24 cellular contexts compared by ENCODE assay signal in the genomic region with DNA sequence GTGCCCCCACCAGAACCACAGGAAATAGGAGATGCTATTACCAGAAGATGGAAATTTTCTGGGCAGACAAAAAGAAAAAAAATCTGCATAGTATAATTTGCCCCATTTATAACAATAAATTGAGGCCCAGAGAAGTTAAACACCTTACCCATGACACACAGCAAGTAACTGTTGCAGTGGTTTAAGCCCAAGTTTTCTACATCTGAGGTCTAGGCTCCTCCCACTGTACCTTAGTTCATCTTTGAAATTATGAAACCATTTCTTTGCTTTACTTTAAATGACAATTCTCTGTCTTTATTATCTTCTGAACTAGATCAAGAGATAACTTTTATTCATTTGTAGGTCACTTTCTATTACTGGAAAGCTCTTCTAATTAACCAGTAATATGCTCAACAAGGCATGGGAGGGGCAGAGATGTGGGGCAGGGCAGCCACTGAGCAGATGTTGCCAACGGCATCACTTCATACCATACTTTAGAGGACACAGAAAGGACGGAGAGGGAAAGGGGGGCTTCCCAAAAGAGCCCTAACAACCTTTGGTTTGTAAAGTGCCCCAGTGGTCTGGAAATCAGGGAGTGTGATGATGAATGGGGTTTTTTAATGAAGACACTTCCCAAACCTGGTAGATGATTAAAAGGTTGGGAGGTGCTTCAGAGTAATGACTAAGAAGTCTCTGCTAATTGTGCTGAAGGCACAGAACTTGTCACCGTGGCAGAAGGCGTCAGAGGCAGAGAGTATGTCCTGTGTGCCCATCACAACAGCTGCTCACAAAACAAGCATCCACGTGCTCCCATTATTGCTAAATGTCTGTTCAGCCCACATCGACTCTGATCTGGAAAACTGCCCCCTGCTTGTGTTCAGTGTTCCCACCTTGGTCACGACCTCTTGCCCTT. TPM values are rescaled to one million over a fixed set of nuclear protein-coding genes. Genes with fewer than 3 reads are reported as not detected.
DNase-seq lines count a peak whose midpoint lies in the region; ATAC-seq, FAIRE-seq and TF ChIP-seq lines count a peak whose summit lies in the region.
"Had no signal": no experiment of that assay in that cellular context is flagged by ENCODE, and none has a peak within 500 bp of the region (broad histone marks: within the 10 kb centered on the region; RNA-seq: fewer than 3 reads in every experiment).

No MANE protein-coding gene starts in this region.

- H3K36me3 Mint-ChIP-seq in activated CD4-positive, alpha-beta T cell treated with anti-CD3 and anti-CD28 coated beads for 36 hours (ENCODE audit: low read depth), result no peaks in the 10 kb centered on the region
- no peaks in the 10 kb centered on the region for H3K36me3 Mint-ChIP-seq in activated naive CD8-positive, alpha-beta T cell treated with anti-CD3 and anti-CD28 coated beads, Interleukin-2, amount 50 U/mL, for 24 hours (ENCODE audit: low read depth)
- H3K36me3 Mint-ChIP-seq in activated naive CD8-positive, alpha-beta T cell treated with anti-CD3 and anti-CD28 coated beads for 36 hours, result no peaks in the 10 kb centered on the region
- no peaks in the 10 kb centered on the region for H3K36me3 Mint-ChIP-seq in stimulated activated effector memory CD8-positive, alpha-beta T cell treated with anti-CD3 and anti-CD28 coated beads, Interleukin-12 subunit alpha, Interleukin-12 subunit beta, amount 100 ng/mL, for 72 hours
- H3K36me3 Mint-ChIP-seq: CD4-positive, alpha-beta memory T cell had no signal

- peak overlapping the region; percentile 15; the same call in 1 of the 2 replicates for H2BK20ac ChIP-seq in H1 (ENCODE audit: low read length)

- POLR2A ChIA-PET in activated CD4-positive, alpha-beta T cell treated with anti-CD3 and anti-CD28 coated beads for 36 hours (lab: Charles Lee), result no interaction called here
- POLR2A ChIA-PET in H1 (lab: Charles Lee; ENCODE audit: partially characterized antibody), result no interaction called here

- no peak overlapping the region for H3K18ac ChIP-seq in H1 (ENCODE audit: extremely low read depth, low read length)

- DNase-seq in activated CD4-positive, alpha-beta T cell treated with anti-CD3 and anti-CD28 coated beads for 36 hours, result peak; percentile 39
- no peak for DNase-seq in activated CD4-positive, alpha-beta T cell treated with anti-CD3 and anti-CD28 coated beads, Interleukin-2, amount 50 U/mL, for 4 hours
- DNase-seq in activated naive CD8-positive, alpha-beta T cell treated with anti-CD3 and anti-CD28 coated beads, Interleukin-2, amount 50 U/mL, for 24 hours, result no peak
- no peak for DNase-seq in activated naive CD8-positive, alpha-beta T cell treated with anti-CD3 and anti-CD28 coated beads for 36 hours
- DNase-seq in H1 (ENCODE audit: low read depth in 1 of 2, low spot score in 2 of 2) (no peak), anterior cingulate cortex (lab: John Stamatoyannopoulos, UW) (no peak), dedifferentiated amniotic fluid mesenchymal stem cell (ENCODE audit: extremely low spot score) (no peak)
- no peak for DNase-seq in stimulated activated effector memory CD8-positive, alpha-beta T cell treated with anti-CD3 and anti-CD28 coated beads, Interleukin-12 subunit alpha, Interleukin-12 subunit beta, amount 100 ng/mL, for 72 hours (ENCODE audit: low spot score in 2 of 2)
- DNase-seq: 8988T; Caco-2; CD4-positive, alpha-beta memory T cell; DMS 273 treated with DMSO at 0.1 percent for 48 hours; DMS79 treated with DMSO at 0.1 percent for 48 hours; NCI-H1092 treated with DMSO at 0.1 percent for 48 hours; NCI-H1436 treated with DMSO at 0.1 percent for 48 hours; NCI-H2029; NCI-H345; OCI-M1 had no signal

- H3K27me3 ChIP-seq in H1 (replicated peaks in 1 of 4; ENCODE audit: control insufficient read depth in 3 of 4, extremely low read depth in 1 of 4, insufficient read depth in 3 of 4, low read length in 3 of 4), result no peaks in the 10 kb centered on the region
- H3K27me3 ChIP-seq: BLaER1 treated with 17β-estradiol and CSF1 and Interleukin-3, amounts not matched to agents 10 nM and 100 nM; SJSA1 had no signal

- no peak for TF ChIP-seq CTCF in H1 (IDR thresholded peaks at IDR 0.05; ENCODE audit: control extremely low read depth in 1 of 3, insufficient read depth in 1 of 3, low read depth in 1 of 3, low read length in 3 of 3)

- no peak overlapping the region for H3K27ac ChIP-seq in H1 (ENCODE audit: low read depth, low read length)
- H3K27ac ChIP-seq: BLaER1 treated with 17β-estradiol and CSF1 and Interleukin-3, amounts not matched to agents 10 nM and 100 nM; HL-60; KMS-11; SJSA1 had no signal

- H3K9me3 ChIP-seq in H1 (ENCODE audit: insufficient read depth in 2 of 2, low read depth in 1 of 2, low read length in 1 of 2), result no peaks in the 10 kb centered on the region
- H3K9me3 ChIP-seq: Caco-2, HAP-1, SJSA1 had no signal

- FAIRE-seq in H1 (lab: Jason Lieb, UNC), result no peak
- FAIRE-seq: RCC 7860 had no signal

- peaks cover 3% of the 10 kb centered on the region for H3K27me3 Mint-ChIP-seq in activated CD4-positive, alpha-beta T cell treated with anti-CD3 and anti-CD28 coated beads for 36 hours
- peaks cover 8% of the 10 kb centered on the region for H3K27me3 Mint-ChIP-seq in activated naive CD8-positive, alpha-beta T cell treated with anti-CD3 and anti-CD28 coated beads, Interleukin-2, amount 50 U/mL, for 24 hours
- H3K27me3 Mint-ChIP-seq in activated naive CD8-positive, alpha-beta T cell treated with anti-CD3 and anti-CD28 coated beads for 36 hours, result peaks cover 4% of the 10 kb centered on the region

- CTCF ChIA-PET in activated CD4-positive, alpha-beta T cell treated with anti-CD3 and anti-CD28 coated beads for 36 hours (lab: Charles Lee), result interaction anchor here (0.7 kb wide), 2 partner anchors 10 to 30 kb away, joined by 3 to 4 read pairs; no protein-coding TSS in a partner anchor
- CTCF ChIA-PET in H1 (lab: Charles Lee; ENCODE audit: partially characterized antibody), result no interaction called here

- no peak overlapping the region for H3K14ac ChIP-seq in H1 (ENCODE audit: insufficient read length)

- no peak overlapping the region for H2BK15ac ChIP-seq in H1 (ENCODE audit: low read length)

- TF ChIP-seq RAD21 in H1 (IDR thresholded peaks at IDR 0.05 in 1 of 2, conservative IDR thresholded peaks at IDR 0.05 in 1 of 2; ENCODE audit: low read depth in 2 of 2, low read length in 2 of 2), result no peak

- H3K9me3 Mint-ChIP-seq in activated CD4-positive, alpha-beta T cell treated with anti-CD3 and anti-CD28 coated beads for 36 hours (ENCODE audit: low read depth), result no peaks in the 10 kb centered on the region
- no peaks in the 10 kb centered on the region for H3K9me3 Mint-ChIP-seq in activated naive CD8-positive, alpha-beta T cell treated with anti-CD3 and anti-CD28 coated beads, Interleukin-2, amount 50 U/mL, for 24 hours
- no peaks in the 10 kb centered on the region for H3K9me3 Mint-ChIP-seq in activated naive CD8-positive, alpha-beta T cell treated with anti-CD3 and anti-CD28 coated beads for 36 hours
- no peaks in the 10 kb centered on the region for H3K9me3 Mint-ChIP-seq in stimulated activated effector memory CD8-positive, alpha-beta T cell treated with anti-CD3 and anti-CD28 coated beads, Interleukin-12 subunit alpha, Interleukin-12 subunit beta, amount 100 ng/mL, for 72 hours

- H3K4me3 ChIP-seq in H1 (ENCODE audit: extremely low read depth in 1 of 4, insufficient read depth in 2 of 4, low read depth in 3 of 4, low read length in 4 of 4), result no peak overlapping the region
- H3K4me3 ChIP-seq: BLaER1 treated with 17β-estradiol and CSF1 and Interleukin-3, amounts not matched to agents 10 nM and 100 nM; HAP-1; SJSA1 had no signal

- intact Hi-C loops in activated CD4-positive, alpha-beta T cell treated with anti-CD3 and anti-CD28 coated beads for 36 hours (cut with DNase I, micrococcal nuclease), result no loop called here

- no peak overlapping the region for H4K91ac ChIP-seq in H1 (replicated peaks; ENCODE audit: insufficient read length, low read length)

- H2AFZ ChIP-seq in H1 (ENCODE audit: low read length), result no peak overlapping the region

- no peak overlapping the region for H4K8ac ChIP-seq in H1 (ENCODE audit: extremely low read depth, insufficient read depth, low read length)

- no peaks in the 10 kb centered on the region for H4K20me1 ChIP-seq in H1 (replicated peaks in 1 of 2; ENCODE audit: control insufficient read depth in 1 of 2, insufficient read depth in 2 of 2, low read length in 2 of 2)
- H4K20me1 ChIP-seq: BLaER1 treated with 17β-estradiol and CSF1 and Interleukin-3, amounts not matched to agents 10 nM and 100 nM had no signal

- TF ChIP-seq EP300 in H1 (IDR thresholded peaks at IDR 0.05; ENCODE audit: borderline replicate concordance in 1 of 2, low read depth in 2 of 2, low read length in 2 of 2), result no peak

- no peaks in the 10 kb centered on the region for H3K4me1 ChIP-seq in H1 (replicated peaks in 1 of 4; ENCODE audit: control insufficient read depth in 3 of 4, insufficient read depth in 4 of 4, low read length in 3 of 4)
- H3K4me1 ChIP-seq: BLaER1 treated with 17β-estradiol and CSF1 and Interleukin-3, amounts not matched to agents 10 nM and 100 nM; Caco-2; HAP-1; SJSA1 had no signal

- peaks cover 14% of the 10 kb centered on the region for H3K4me1 Mint-ChIP-seq in activated CD4-positive, alpha-beta T cell treated with anti-CD3 and anti-CD28 coated beads for 36 hours
- H3K4me1 Mint-ChIP-seq in activated naive CD8-positive, alpha-beta T cell treated with anti-CD3 and anti-CD28 coated beads, Interleukin-2, amount 50 U/mL, for 24 hours, result peaks cover 8% of the 10 kb centered on the region
- no peaks in the 10 kb centered on the region for H3K4me1 Mint-ChIP-seq in activated naive CD8-positive, alpha-beta T cell treated with anti-CD3 and anti-CD28 coated beads for 36 hours
- peaks cover 23% of the 10 kb centered on the region for H3K4me1 Mint-ChIP-seq in stimulated activated effector memory CD8-positive, alpha-beta T cell treated with anti-CD3 and anti-CD28 coated beads, Interleukin-12 subunit alpha, Interleukin-12 subunit beta, amount 100 ng/mL, for 72 hours
- H3K4me1 Mint-ChIP-seq: CD4-positive, alpha-beta memory T cell had no signal

- H3K4ac ChIP-seq in H1 (replicated peaks; ENCODE audit: insufficient read length, low read depth, low read length), result no peak overlapping the region

- H3K23me2 ChIP-seq in H1 (ENCODE audit: low read depth, low read length), result no peaks in the 10 kb centered on the region

- no peak for TF ChIP-seq POLR2A in H1 (IDR thresholded peaks at IDR 0.05; ENCODE audit: control extremely low read depth in 1 of 2, low read depth in 2 of 2, low read length in 2 of 2)

- no peaks in the 10 kb centered on the region for H3K36me3 ChIP-seq in H1 (ENCODE audit: control insufficient read depth in 2 of 4, insufficient read depth in 4 of 4, low read length in 3 of 4)
- H3K36me3 ChIP-seq: BLaER1 treated with 17β-estradiol and CSF1 and Interleukin-3, amounts not matched to agents 10 nM and 100 nM; HAP-1; SJSA1 had no signal

- no peak overlapping the region for H2BK120ac ChIP-seq in H1 (replicated peaks; ENCODE audit: low read depth, low read length)

- H3K56ac ChIP-seq in H1 (replicated peaks; ENCODE audit: insufficient read length, low read depth, low read length), result no peak overlapping the region

- no peak overlapping the region for H4K5ac ChIP-seq in H1 (ENCODE audit: insufficient read length, low read depth, low read length)

- H2AK5ac ChIP-seq in H1 (ENCODE audit: low read depth, low read length), result no peak overlapping the region

- no peak overlapping the region for H2BK5ac ChIP-seq in H1 (ENCODE audit: low read depth, low read length)

- H3K27ac Mint-ChIP-seq in activated CD4-positive, alpha-beta T cell treated with anti-CD3 and anti-CD28 coated beads for 36 hours, result peak overlapping the region; percentile 47
- H3K27ac Mint-ChIP-seq in activated naive CD8-positive, alpha-beta T cell treated with anti-CD3 and anti-CD28 coated beads, Interleukin-2, amount 50 U/mL, for 24 hours, result no peak overlapping the region
- no peak overlapping the region for H3K27ac Mint-ChIP-seq in activated naive CD8-positive, alpha-beta T cell treated with anti-CD3 and anti-CD28 coated beads for 36 hours
- H3K27ac Mint-ChIP-seq in stimulated activated effector memory CD8-positive, alpha-beta T cell treated with anti-CD3 and anti-CD28 coated beads, Interleukin-12 subunit alpha, Interleukin-12 subunit beta, amount 100 ng/mL, for 72 hours, result peak overlapping the region; percentile 80
- H3K27ac Mint-ChIP-seq: CD4-positive, alpha-beta memory T cell had no signal

- H3K79me2 ChIP-seq in H1 (ENCODE audit: control insufficient read depth in 1 of 2, insufficient read depth in 2 of 2, low read length in 2 of 2), result no peaks in the 10 kb centered on the region

- H3K4me3 Mint-ChIP-seq in activated CD4-positive, alpha-beta T cell treated with anti-CD3 and anti-CD28 coated beads for 36 hours, result no peak overlapping the region
- no peak overlapping the region for H3K4me3 Mint-ChIP-seq in activated naive CD8-positive, alpha-beta T cell treated with anti-CD3 and anti-CD28 coated beads, Interleukin-2, amount 50 U/mL, for 24 hours
- H3K4me3 Mint-ChIP-seq in activated naive CD8-positive, alpha-beta T cell treated with anti-CD3 and anti-CD28 coated beads for 36 hours, result no peak overlapping the region
- no peak overlapping the region for H3K4me3 Mint-ChIP-seq in stimulated activated effector memory CD8-positive, alpha-beta T cell treated with anti-CD3 and anti-CD28 coated beads, Interleukin-12 subunit alpha, Interleukin-12 subunit beta, amount 100 ng/mL, for 72 hours
- H3K4me3 Mint-ChIP-seq: CD4-positive, alpha-beta memory T cell had no signal

- H3K79me1 ChIP-seq in H1 (ENCODE audit: low read depth, low read length), result no peaks in the 10 kb centered on the region

- H3K23ac ChIP-seq in H1 (ENCODE audit: insufficient read length), result no peak overlapping the region

- no peak overlapping the region for H2BK12ac ChIP-seq in H1 (ENCODE audit: low read depth, low read length)

- H3K9ac ChIP-seq in H1 (replicated peaks in 1 of 4; ENCODE audit: extremely low read depth in 1 of 4, low read depth in 3 of 4, low read length in 3 of 4), result no peak overlapping the region
- H3K9ac ChIP-seq: BLaER1 treated with 17β-estradiol and CSF1 and Interleukin-3, amounts not matched to agents 10 nM and 100 nM; KMS-11 had no signal

- 86% methylated on average over 7 of the region's 7 CpGs; no CpG with 5 or more reads in 1 of the 2 experiments for WGBS in H1 (ENCODE audit: extremely low coverage in 1 of 2, insufficient coverage in 1 of 2, insufficient read length in 1 of 2, insufficient replicate concordance in 2 of 2, low coverage in 1 of 2, low lambda C conversion rate in 2 of 2, missing lambda C conversion rate in 1 of 2), 2 experiments

- ATAC-seq in activated CD4-positive, alpha-beta T cell treated with anti-CD3 and anti-CD28 coated beads for 36 hours, result peak; percentile 83
- ATAC-seq in activated naive CD8-positive, alpha-beta T cell treated with anti-CD3 and anti-CD28 coated beads, Interleukin-2, amount 50 U/mL, for 24 hours, result peak; percentile 49
- ATAC-seq in stimulated activated effector memory CD8-positive, alpha-beta T cell treated with anti-CD3 and anti-CD28 coated beads, Interleukin-12 subunit alpha, Interleukin-12 subunit beta, amount 100 ng/mL, for 72 hours, result peak; percentile 88

- H3K4me2 ChIP-seq in H1 (ENCODE audit: insufficient read depth in 1 of 2, low read depth in 2 of 2, low read length in 2 of 2), result no peak overlapping the region
- H3K4me2 ChIP-seq: BLaER1 treated with 17β-estradiol and CSF1 and Interleukin-3, amounts not matched to agents 10 nM and 100 nM; KMS-11 had no signal

RNA-seq across cellular contexts. Expression of gene RYBP, which starts 59.4 kb away (rescaled TPM):
- 10 to 100 TPM; 31.0 to 34.0 TPM for total RNA-seq in activated CD4-positive, alpha-beta T cell treated with anti-CD3 and anti-CD28 coated beads for 36 hours
- total RNA-seq in activated naive CD8-positive, alpha-beta T cell treated with anti-CD3 and anti-CD28 coated beads for 36 hours, result 10 to 100 TPM; 16.3 to 16.4 TPM
- total RNA-seq in H1 (2021; fragmentation: NEBNext Ultra II Directional; extraction: Animal tissue kit (Norgen Biotek cat#: 25700)), result 23.9 and 25.9 TPM in 2 replicates
- polyA plus RNA-seq in H1 (2011; rRNA removed), result 4.8 and 8.5 TPM in 2 replicates
- 9.0 TPM for polyA plus RNA-seq in H1 (2011; cell fraction: cytosol; rRNA removed)
- 4.7 TPM for polyA plus RNA-seq in H1 (2011; cell fraction: nucleus; rRNA removed)
- polyA plus RNA-seq in H1 (2012, experiment 1 of 2), result 8.5 to 17.0 TPM (median 10.8 TPM) in 4 replicates
- 1.5 TPM for polyA plus RNA-seq in H1 (2012, experiment 2 of 2)
- polyA plus RNA-seq in H1 (2013, experiment 1 of 2), result 21.2 TPM
- polyA plus RNA-seq in H1 (2013, experiment 2 of 2), result 21.9 TPM
- polyA minus RNA-seq in H1 (2011; rRNA and poly(A)+ RNA removed), result 8.7 and 10.2 TPM in 2 replicates
- polyA minus RNA-seq in H1 (2011; cell fraction: cytosol; rRNA and poly(A)+ RNA removed), result 8.8 TPM
- 11.9 TPM for polyA minus RNA-seq in H1 (2011; cell fraction: nucleus; rRNA and poly(A)+ RNA removed)

Comparison
In these comparisons a context has a peak if more than half of its experiments do, and no peak if none do; other contexts are left out.
1. H3K27ac Mint-ChIP-seq: peak in activated CD4-positive, alpha-beta T cell treated with anti-CD3 and anti-CD28 coated beads for 36 hours (single experiment) and stimulated activated effector memory CD8-positive, alpha-beta T cell treated with anti-CD3 and anti-CD28 coated beads, Interleukin-12 subunit alpha, Interleukin-12 subunit beta, amount 100 ng/mL, for 72 hours (single experiment); none in activated naive CD8-positive, alpha-beta T cell treated with anti-CD3 and anti-CD28 coated beads, Interleukin-2, amount 50 U/mL, for 24 hours (single experiment) and activated naive CD8-positive, alpha-beta T cell treated with anti-CD3 and anti-CD28 coated beads for 36 hours (single experiment).
2. Peak in every context shown above with its lines, with median percentiles within 50 percentile points of each other: ATAC-seq.